ENCODE assay signal across 8 cellular contexts in the genomic region with DNA sequence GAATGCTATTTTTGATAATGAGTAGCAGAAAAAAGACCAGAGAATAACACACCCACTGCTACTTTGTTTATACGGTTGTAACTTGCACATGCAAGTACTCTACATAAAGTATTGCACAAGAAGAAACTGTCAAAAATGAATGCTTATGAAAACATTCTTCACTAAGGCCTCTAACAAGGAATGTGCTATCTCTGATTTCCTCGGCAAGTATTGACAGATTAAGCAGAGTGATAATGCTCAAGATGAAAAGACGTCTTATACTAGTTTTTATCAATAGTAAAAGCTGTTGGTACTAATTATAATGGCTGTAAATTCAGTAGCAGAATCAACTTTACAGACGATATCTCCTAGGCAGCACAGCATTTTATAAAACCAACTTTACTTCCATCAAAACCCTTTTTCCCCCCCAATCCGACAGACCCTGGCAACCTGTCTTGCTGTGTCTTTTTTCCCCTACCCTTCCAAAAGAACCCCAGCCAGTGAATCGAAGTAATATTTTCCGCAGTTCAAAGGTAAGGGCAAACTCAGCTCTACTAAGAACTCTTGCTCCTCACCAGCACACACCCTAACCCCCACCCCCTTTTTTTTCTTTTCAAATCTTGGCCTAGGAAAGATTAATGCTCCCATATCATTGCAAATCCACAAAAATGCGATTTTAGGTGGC.
DNase-seq lines count a peak whose midpoint lies in the region; ATAC-seq lines count a peak whose summit lies in the region.

No MANE protein-coding gene starts in this region.

- H3K9me3 ChIP-seq in mucosa of stomach (ENCODE audit: control insufficient read depth, low read length) = no peaks in the 10 kb centered on the region

- H3K36me3 ChIP-seq in mucosa of stomach (ENCODE audit: control insufficient read depth, insufficient read depth, low read length) = no peaks in the 10 kb centered on the region

- peak overlapping the region; percentile 70 for H3K4me3 ChIP-seq in mucosa of stomach (ENCODE audit: low read length)

- ATAC-seq in HG03025 (IDR thresholded peaks at IDR 0.05; ENCODE audit: low FRiP score, unreplicated experiment) = no peak
- no peak for ATAC-seq in GM21360 (IDR thresholded peaks at IDR 0.05; ENCODE audit: unreplicated experiment)

- H3K4me1 ChIP-seq in mucosa of stomach (ENCODE audit: control insufficient read depth, insufficient read depth, low read length) = peaks cover 9% of the 10 kb centered on the region

- peak overlapping the region; percentile 88 for H3K27ac ChIP-seq in cingulate gyrus (ENCODE audit: low read depth, low read length)

- no peaks in the 10 kb centered on the region for H3K27me3 ChIP-seq in mucosa of stomach (ENCODE audit: control insufficient read depth, insufficient read depth, low read length)

- DNase-seq in NCI-H2171 treated with DMSO at 0.1 percent for 48 hours (lab: John Stamatoyannopoulos, UW) (peak; percentile 15), NCI-H2171 (lab: John Stamatoyannopoulos, UW) (no peak), NCI-H69 (lab: John Stamatoyannopoulos, UW) (peak; percentile 39), islet precursor cell (no peak)

- peak overlapping the region; percentile 97 for H3K9ac ChIP-seq in mucosa of stomach (ENCODE audit: low read length)

Comparison
In these comparisons a context has a peak if more than half of its experiments do, and no peak if none do; other contexts are left out.
1. DNase-seq: peak in NCI-H2171 treated with DMSO at 0.1 percent for 48 hours (single experiment) and NCI-H69 (single experiment); none in NCI-H2171 (single experiment) and islet precursor cell (single experiment).